ENCODE assay signal across 8 cellular contexts in the genomic region with DNA sequence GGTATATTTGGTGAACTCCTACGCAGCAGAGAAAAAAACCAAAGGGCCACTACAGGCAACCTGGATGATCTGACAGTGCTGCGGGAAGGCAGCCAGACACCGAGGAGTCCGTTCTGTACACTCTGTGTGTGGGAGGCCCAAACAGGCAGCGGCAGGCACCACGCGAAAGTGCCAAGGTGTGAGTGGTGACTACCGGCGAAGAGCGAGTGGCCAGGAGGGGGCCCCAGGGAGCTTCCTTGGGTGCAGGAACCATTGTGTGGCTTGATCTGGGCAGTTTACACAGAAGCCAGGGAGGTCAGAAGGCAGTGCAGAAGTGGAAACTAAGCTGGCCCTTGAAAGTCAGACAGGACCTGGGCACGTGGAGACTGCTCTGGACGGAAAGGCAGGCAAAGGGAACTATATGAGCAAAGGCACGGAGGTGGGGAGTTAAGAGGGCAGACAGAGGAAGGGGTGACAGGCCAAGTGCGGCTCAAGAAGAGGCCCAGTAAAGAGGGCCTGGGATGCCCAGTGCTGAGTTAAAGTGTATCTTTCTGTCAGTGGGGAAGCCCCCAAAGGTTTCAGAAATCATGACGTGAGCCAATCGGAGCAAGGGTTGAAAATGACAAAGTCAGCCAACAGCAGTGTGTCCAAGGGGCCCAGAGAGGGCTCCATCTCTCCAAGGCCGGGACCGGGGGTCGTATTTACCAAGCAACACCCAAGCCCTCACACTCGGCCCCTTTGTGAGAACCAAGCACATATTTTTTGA. TPM values are rescaled to one million over a fixed set of nuclear protein-coding genes. Genes with fewer than 3 reads are reported as not detected.
DNase-seq lines count a peak whose midpoint lies in the region; ATAC-seq, FAIRE-seq and TF ChIP-seq lines count a peak whose summit lies in the region.

No MANE protein-coding gene starts in this region.

- no peak overlapping the region for H3K27ac ChIP-seq in A549
- peak overlapping the region; percentile 46; the same call in 1 of the 2 replicates for H3K27ac ChIP-seq in GM23248
- H3K27ac ChIP-seq in colonic mucosa, result peak overlapping the region; percentile 28
- peak overlapping the region; percentile 64 for H3K27ac ChIP-seq in temporal lobe (ENCODE audit: low read depth, low read length)

- ATAC-seq in A549, result peak; percentile 58 to 84; a peak in 5 of 6 replicates
- peak; percentile 38 for ATAC-seq in activated B cell treated with CpG ODN at 0.5 μM for 24 hours (ENCODE audit: low read depth)

- no peaks in the 10 kb centered on the region for H4K20me1 ChIP-seq in GM23248 (ENCODE audit: insufficient read depth)

- H3K27ac Mint-ChIP-seq in activated B cell treated with CpG ODN at 0.5 μM for 24 hours, result peak overlapping the region; percentile 57

- no peak for TF ChIP-seq POLR2A in A549 (IDR thresholded peaks at IDR 0.05; ENCODE audit: low read length)

- H3K36me3 Mint-ChIP-seq in activated B cell treated with CpG ODN at 0.5 μM for 24 hours (ENCODE audit: low read depth), result no peaks in the 10 kb centered on the region

- DNase-seq in A549 (ENCODE audit: low read depth in 1 of 2, low spot score in 1 of 2), result no peak
- DNase-seq in GM23248, result peak; percentile 57
- peak; percentile 34 for DNase-seq in activated B cell treated with CpG ODN at 0.5 μM for 24 hours
- DNase-seq in colonic mucosa, result peak; percentile 74
- DNase-seq in midbrain (lab: John Stamatoyannopoulos, UW), result peak; percentile 70
- DNase-seq in NCI-H2171 treated with DMSO at 0.1 percent for 48 hours (lab: John Stamatoyannopoulos, UW), result no peak
- DNase-seq in NCI-H1694 treated with DMSO at 0.1 percent for 48 hours (lab: John Stamatoyannopoulos, UW), result no peak

- H2AFZ ChIP-seq in GM23248, result no peak overlapping the region

- no peaks in the 10 kb centered on the region for H3K9me3 Mint-ChIP-seq in activated B cell treated with CpG ODN at 0.5 μM for 24 hours

- no peaks in the 10 kb centered on the region for H3K9me2 ChIP-seq in GM23248 (ENCODE audit: insufficient read depth)

- peaks cover 27% of the 10 kb centered on the region for H3F3A ChIP-seq in GM23248 (ENCODE audit: insufficient read depth)

- POLR2A ChIA-PET in A549 (lab: Yijun Ruan, JAX) (interaction anchor here (0.6 kb wide), 1 partner anchor 345 kb away, joined by 4 read pairs; no protein-coding TSS in a partner anchor), activated B cell treated with CpG ODN at 0.5 μM for 24 hours (lab: Charles Lee) (no interaction called here)

- FAIRE-seq in A549 (lab: Jason Lieb, UNC), result no peak

- H3K27me3 ChIP-seq in GM23248 (replicated peaks; ENCODE audit: insufficient read depth) (no peaks in the 10 kb centered on the region), colonic mucosa (no peaks in the 10 kb centered on the region)

- peak; percentile 23 for TF ChIP-seq CTCF in A549 (IDR thresholded peaks at IDR 0.05)
- TF ChIP-seq CTCF in activated B cell treated with CpG ODN at 0.5 μM for 24 hours (IDR thresholded peaks at IDR 0.05), result no peak
- TF ChIP-seq CTCF in colonic mucosa (IDR thresholded peaks at IDR 0.05), result peak; percentile 72

- in situ Hi-C loops in GM23248 (cut with MboI), result no loop called here

- H3K36me3 ChIP-seq in GM23248 (ENCODE audit: low read depth) (no peaks in the 10 kb centered on the region), colonic mucosa (no peaks in the 10 kb centered on the region)

- no peak overlapping the region for H3K9ac ChIP-seq in GM23248
- H3K9ac ChIP-seq in colonic mucosa (ENCODE audit: low read depth in 2 of 2, low read length in 2 of 2), result peak overlapping the region in 1 of 2 donors; percentile 29

- TF ChIP-seq EP300 in A549 (IDR thresholded peaks at IDR 0.05), result no peak

- H3K79me2 ChIP-seq in GM23248 (ENCODE audit: insufficient read depth), result peaks cover 100% of the 10 kb centered on the region

- H3K27me3 Mint-ChIP-seq in activated B cell treated with CpG ODN at 0.5 μM for 24 hours, result no peaks in the 10 kb centered on the region

- H3K4me3 Mint-ChIP-seq in activated B cell treated with CpG ODN at 0.5 μM for 24 hours, result no peak overlapping the region

- TF ChIP-seq RAD21 in A549 (conservative IDR thresholded peaks at IDR 0.05 in 1 of 2, IDR thresholded peaks at IDR 0.05 in 1 of 2), result peak; percentile 31 to 43; a peak in 3 of 5 replicates

- intact Hi-C loops in activated B cell treated with CpG ODN at 0.5 μM for 24 hours (cut with micrococcal nuclease), result loop anchor here (1.0 to 5.0 kb wide), 4 partner anchors 60 to 310 kb away; a partner anchor contains a TSS
- intact Hi-C loops in colonic mucosa (cut with DNase I), result loop anchor here (5.0 kb wide), 1 partner anchor 90 kb away; no protein-coding TSS in a partner anchor

- H3K9me3 ChIP-seq in A549 (no peaks in the 10 kb centered on the region), GM23248 (ENCODE audit: low read depth) (no peaks in the 10 kb centered on the region), colonic mucosa (no peaks in the 10 kb centered on the region)

- CTCF ChIA-PET in A549 (lab: Yijun Ruan, JAX), result interaction anchor here (1.1 to 1.2 kb wide), 2 partner anchors 9 to 309 kb away, joined by 3 to 5 read pairs; no protein-coding TSS in a partner anchor
- CTCF ChIA-PET in activated B cell treated with CpG ODN at 0.5 μM for 24 hours (lab: Charles Lee), result interaction anchor here (0.7 to 2.8 kb wide), 5 partner anchors 11 to 229 kb away, joined by 3 to 13 read pairs (median 6); a partner anchor contains a TSS

- H3K4me3 ChIP-seq in A549 (no peak overlapping the region), GM23248 (no peak overlapping the region), colonic mucosa (no peak overlapping the region)

- peaks cover 44% of the 10 kb centered on the region for H3K4me1 Mint-ChIP-seq in activated B cell treated with CpG ODN at 0.5 μM for 24 hours

- WGBS in A549 (ENCODE audit: missing lambda C conversion rate), result 83% methylated on average over 20 of the region's 20 CpGs
- 70 to 74% methylated on average over 20 of the region's 20 CpGs for WGBS in GM23248 (ENCODE audit: low coverage in 1 of 2, low lambda C conversion rate in 2 of 2, missing lambda C conversion rate in 2 of 2), 2 experiments

- H3K4me2 ChIP-seq in A549, result no peak overlapping the region
- H3K4me2 ChIP-seq in GM23248 (ENCODE audit: unreplicated experiment), result peak overlapping the region; percentile 9

- H3K4me1 ChIP-seq in A549, result 0 out of 3 replicates have a peak, but pooled peaks cover 6% of the 10 kb centered on the region
- peaks cover 24% of the 10 kb centered on the region for H3K4me1 ChIP-seq in GM23248 (ENCODE audit: insufficient read depth)
- peaks cover 3% of the 10 kb centered on the region for H3K4me1 ChIP-seq in colonic mucosa

TF ChIP-seq in A549, 52 proteins besides CTCF, POLR2A, EP300 and RAD21:
- TF ChIP-seq HOXB5 (CRISPR knock-in tag; IDR thresholded peaks at IDR 0.05) (no peak), ZSCAN20 (CRISPR knock-in tag; IDR thresholded peaks at IDR 0.05) (no peak), SMC3 (IDR thresholded peaks at IDR 0.05) (peak; percentile 36; the same call in 1 of the 3 replicates), HOXA7 (CRISPR knock-in tag; IDR thresholded peaks at IDR 0.05) (no peak)
- TF ChIP-seq, protein P1, sequence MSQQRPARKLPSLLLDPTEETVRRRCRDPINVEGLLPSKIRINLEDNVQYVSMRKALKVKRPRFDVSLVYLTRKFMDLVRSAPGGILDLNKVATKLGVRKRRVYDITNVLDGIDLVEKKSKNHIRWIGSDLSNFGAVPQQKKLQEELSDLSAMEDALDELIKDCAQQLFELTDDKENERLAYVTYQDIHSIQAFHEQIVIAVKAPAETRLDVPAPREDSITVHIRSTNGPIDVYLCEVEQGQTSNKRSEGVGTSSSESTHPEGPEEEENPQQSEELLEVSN (IDR thresholded peaks at IDR 0.05; ENCODE audit: borderline replicate concordance, low read depth), result no peak

RNA-seq across cellular contexts. Expression of a gene that starts 10.6 kb away (rescaled TPM):
- polyA plus RNA-seq in A549 (2011; rRNA removed) (22.2 and 22.7 TPM in 2 replicates), A549 (2017; fragmentation: RNase III; extraction: RNeasy Plus Mini Kit Qiagen cat#74134 plus additional on column Dnase treatment) (33.2 to 36.8 TPM (median 36.6 TPM) in 3 replicates), GM23248 (2016; fragmentation: Nextera tagmentation; extraction: Ambion mirVana) (82.7 and 83.7 TPM in 2 replicates)
- 29.0 and 43.9 TPM in 2 replicates for polyA plus RNA-seq in A549 (2012; cell fraction: cytosol; rRNA removed)
- 46.3 and 64.3 TPM in 2 replicates for polyA plus RNA-seq in A549 (2012; cell fraction: nucleus; rRNA removed)
- polyA minus RNA-seq in A549 (2011; rRNA and poly(A)+ RNA removed), result 20.2 and 32.7 TPM in 2 replicates
- total RNA-seq in GM23248 (2014; rRNA removed; shearing (Covaris generic)), result 73.2 and 91.0 TPM in 2 replicates
- total RNA-seq in activated B cell treated with CpG ODN at 0.5 μM for 24 hours (17.4 and 24.0 TPM in 2 replicates), colonic mucosa (10 to 100 TPM; 58.8 to 61.6 TPM), temporal lobe (9.3 TPM)

RNA-seq across cellular contexts. Expression of a gene that starts 55.0 kb away (rescaled TPM):
- polyA plus RNA-seq in A549 (2011; rRNA removed) (58.3 and 60.9 TPM in 2 replicates), A549 (2017; fragmentation: RNase III; extraction: RNeasy Plus Mini Kit Qiagen cat#74134 plus additional on column Dnase treatment) (57.1 to 63.3 TPM (median 59.3 TPM) in 3 replicates), GM23248 (2016; fragmentation: Nextera tagmentation; extraction: Ambion mirVana) (46.9 and 48.1 TPM in 2 replicates)
- 123 and 153 TPM in 2 replicates for polyA plus RNA-seq in A549 (2012; cell fraction: cytosol; rRNA removed)
- 172 and 199 TPM in 2 replicates for polyA plus RNA-seq in A549 (2012; cell fraction: nucleus; rRNA removed)
- polyA minus RNA-seq in A549 (2011; rRNA and poly(A)+ RNA removed), result 85.9 and 117 TPM in 2 replicates
- 117 and 130 TPM in 2 replicates for total RNA-seq in GM23248 (2014; rRNA removed; shearing (Covaris generic))
- total RNA-seq in activated B cell treated with CpG ODN at 0.5 μM for 24 hours (80.6 and 85.2 TPM in 2 replicates), colonic mucosa (10 to 100 TPM; 97.0 to 97.2 TPM), temporal lobe (134 TPM)

Comparison
In these comparisons a context has a peak if more than half of its experiments do, and no peak if none do; other contexts are left out.
1. DNase-seq: peak in GM23248 (single experiment), activated B cell treated with CpG ODN at 0.5 μM for 24 hours (single experiment), colonic mucosa (single experiment) and midbrain (single experiment); none in A549 (0 of 2), NCI-H2171 treated with DMSO at 0.1 percent for 48 hours (single experiment) and NCI-H1694 treated with DMSO at 0.1 percent for 48 hours (single experiment).
2. H3K27ac ChIP-seq: peak in GM23248 (single experiment), colonic mucosa (single experiment) and temporal lobe (single experiment); none in A549 (0 of 2).